Comparison of ENCODE assay signal across 10 cellular contexts in genomic region chr16:89696598-89697128, GRCh38. TPM values are rescaled to one million over a fixed set of nuclear protein-coding genes. Genes with fewer than 3 reads are reported as not detected.
DNase-seq lines count a peak whose midpoint lies in the region; FAIRE-seq and TF ChIP-seq lines count a peak whose summit lies in the region.
"Had no signal": no experiment of that assay in that cellular context is flagged by ENCODE, and none has a peak within 500 bp of the region (broad histone marks: within the 10 kb centered on the region; RNA-seq: fewer than 3 reads in every experiment).

No MANE protein-coding gene starts in this region.

- no peak overlapping the region for H4K91ac ChIP-seq in neuronal stem cell (ENCODE audit: low read depth, low read length, poor library complexity)

- no peak overlapping the region for H3K4me3 Mint-ChIP-seq in activated CD4-positive, alpha-beta T cell treated with anti-CD3 and anti-CD28 coated beads, Interleukin-2, amount 10 ng/mL, durations not matched to agents 7 days and 5 days

- no peak overlapping the region for H2AK5ac ChIP-seq in neuronal stem cell (ENCODE audit: low read depth, low read length)

- no peak overlapping the region for H3K27ac ChIP-seq in neuronal stem cell (replicated peaks; ENCODE audit: low read length)
- H3K27ac ChIP-seq: SK-N-MC, stomach had no signal

- H2BK120ac ChIP-seq in neuronal stem cell (ENCODE audit: low read depth, low read length): no peak overlapping the region

- H3K9me3 Mint-ChIP-seq in activated CD4-positive, alpha-beta T cell treated with anti-CD3 and anti-CD28 coated beads, Interleukin-2, amount 10 ng/mL, durations not matched to agents 7 days and 5 days: no peaks in the 10 kb centered on the region

- H3K27me3 Mint-ChIP-seq in activated CD4-positive, alpha-beta T cell treated with anti-CD3 and anti-CD28 coated beads, Interleukin-2, amount 10 ng/mL, durations not matched to agents 7 days and 5 days: no peaks in the 10 kb centered on the region

- no peak for DNase-seq in activated CD4-positive, alpha-beta T cell treated with anti-CD3 and anti-CD28 coated beads, Interleukin-2, amount 10 ng/mL, durations not matched to agents 7 days and 5 days
- no peak for DNase-seq in activated CD4-positive, alpha-beta T cell treated with anti-CD3 and anti-CD28 coated beads for 4 hours
- peak; percentile 33 for DNase-seq in UCSD-AML1 (lab: John Stamatoyannopoulos, UW; ENCODE audit: unreplicated experiment)
- DNase-seq in neuronal stem cell (ENCODE audit: low spot score): no peak
- no peak for DNase-seq in NCI-H345 treated with DMSO at 0.1 percent for 48 hours (lab: John Stamatoyannopoulos, UW; ENCODE audit: unreplicated experiment)
- DNase-seq in GM12891 (ENCODE audit: insufficient read length, low spot score): no peak
- DNase-seq: ACHN, caudate nucleus, stomach had no signal

- POLR2A ChIA-PET in activated CD4-positive, alpha-beta T cell treated with anti-CD3 and anti-CD28 coated beads, Interleukin-2, amount 10 ng/mL, durations not matched to agents 7 days and 5 days (lab: Charles Lee): no interaction called here

- WGBS in neuronal stem cell (ENCODE audit: extremely low coverage in 2 of 2, insufficient read length in 2 of 2, insufficient replicate concordance in 1 of 2), 2 donors: no CpG with 5 or more reads among the region's 22 CpGs

- no peak overlapping the region for H2BK15ac ChIP-seq in neuronal stem cell (ENCODE audit: low read length)

- H3K9ac ChIP-seq in neuronal stem cell (ENCODE audit: low read depth, low read length, poor library complexity): no peak overlapping the region

- H2AFZ ChIP-seq in neuronal stem cell (ENCODE audit: low read length): no peak overlapping the region

- no peak overlapping the region for H3K4me2 ChIP-seq in neuronal stem cell (ENCODE audit: insufficient read depth, low read length, poor library complexity, severe bottlenecking)

- no peak for FAIRE-seq in GM12891 (lab: Jason Lieb, UNC)

- no peaks in the 10 kb centered on the region for H3K9me3 ChIP-seq in neuronal stem cell (replicated peaks in 1 of 2; ENCODE audit: control insufficient read depth in 2 of 2, insufficient read depth in 1 of 2, low read depth in 1 of 2, low read length in 2 of 2)
- H3K9me3 ChIP-seq: stomach had no signal

- H3K4me1 Mint-ChIP-seq in activated CD4-positive, alpha-beta T cell treated with anti-CD3 and anti-CD28 coated beads, Interleukin-2, amount 10 ng/mL, durations not matched to agents 7 days and 5 days: peaks cover 23% of the 10 kb centered on the region

- no peaks in the 10 kb centered on the region for H3K27me3 ChIP-seq in neuronal stem cell (ENCODE audit: control insufficient read depth in 3 of 3, insufficient read depth in 3 of 3, low read depth in 1 of 3, low read length in 3 of 3)

- H4K8ac ChIP-seq in neuronal stem cell (ENCODE audit: low read depth, low read length): no peak overlapping the region

- CTCF ChIA-PET in activated CD4-positive, alpha-beta T cell treated with anti-CD3 and anti-CD28 coated beads, Interleukin-2, amount 10 ng/mL, durations not matched to agents 7 days and 5 days (lab: Charles Lee): interaction anchor here (0.7 to 2.0 kb wide), 3 partner anchors 9 to 167 kb away, joined by 3 to 5 read pairs (median 4); no protein-coding TSS in a partner anchor

- peak overlapping the region; percentile 57 for H3K18ac ChIP-seq in neuronal stem cell (ENCODE audit: low read length)

- H3K14ac ChIP-seq in neuronal stem cell (ENCODE audit: low read length): no peak overlapping the region

- peak overlapping the region; percentile 13 for H2BK5ac ChIP-seq in neuronal stem cell (ENCODE audit: low read length)

- H3K36me3 Mint-ChIP-seq in activated CD4-positive, alpha-beta T cell treated with anti-CD3 and anti-CD28 coated beads, Interleukin-2, amount 10 ng/mL, durations not matched to agents 7 days and 5 days (ENCODE audit: low read depth): peaks cover 7% of the 10 kb centered on the region

- no peak for TF ChIP-seq POLR2A in GM12891 (IDR thresholded peaks at IDR 0.05; ENCODE audit: low read depth, low read length)

- H3K4me3 ChIP-seq in neuronal stem cell (ENCODE audit: low read length in 2 of 2): no peak overlapping the region
- H3K4me3 ChIP-seq: SK-N-MC, stomach had no signal

- peaks cover 9 to 13% of the 10 kb centered on the region in 2 donors for H3K4me1 ChIP-seq in neuronal stem cell (ENCODE audit: control insufficient read depth in 2 of 2, insufficient read depth in 1 of 2, low read depth in 1 of 2, low read length in 2 of 2)

- H3K4ac ChIP-seq in neuronal stem cell (ENCODE audit: low read length): no peak overlapping the region

- peak overlapping the region; percentile 25 for H3K27ac Mint-ChIP-seq in activated CD4-positive, alpha-beta T cell treated with anti-CD3 and anti-CD28 coated beads, Interleukin-2, amount 10 ng/mL, durations not matched to agents 7 days and 5 days

- peak overlapping the region; percentile 86 for H3K23ac ChIP-seq in neuronal stem cell (ENCODE audit: low read depth, low read length, poor library complexity)

- H3K79me1 ChIP-seq in neuronal stem cell (ENCODE audit: low read depth, low read length): peaks cover 7% of the 10 kb centered on the region

- H2BK12ac ChIP-seq in neuronal stem cell (ENCODE audit: low read length): no peak overlapping the region

- peaks cover 36 to 71% of the 10 kb centered on the region in 2 donors for H3K36me3 ChIP-seq in neuronal stem cell (replicated peaks in 1 of 2; ENCODE audit: control insufficient read depth in 2 of 2, insufficient read depth in 2 of 2, low read length in 2 of 2)

TF ChIP-seq in GM12891, 5 proteins besides CTCF, POLR2A, EP300 and RAD21:
- no peak; the same call in 1 of the 2 replicates for TF ChIP-seq POLR2AphosphoS5 (IDR thresholded peaks at IDR 0.05; ENCODE audit: low read depth, low read length)
- no peak for TF ChIP-seq PAX5 (IDR thresholded peaks at IDR 0.05; ENCODE audit: insufficient read depth, low read length, severe bottlenecking)
- TF ChIP-seq SPI1 (IDR thresholded peaks at IDR 0.05; ENCODE audit: low read depth, low read length): no peak
- TF ChIP-seq POU2F2 (IDR thresholded peaks at IDR 0.05; ENCODE audit: low read depth, low read length): no peak
- TF ChIP-seq TAF1 (IDR thresholded peaks at IDR 0.05; ENCODE audit: low read depth, low read length): no peak

RNA-seq across cellular contexts. Expression of gene SPATA2L, which starts 4.8 kb away (rescaled TPM):
- total RNA-seq in activated CD4-positive, alpha-beta T cell treated with anti-CD3 and anti-CD28 coated beads, Interleukin-2, amount 10 ng/mL, durations not matched to agents 7 days and 5 days: 1 to 10 TPM; 5.3 to 8.0 TPM
- 5.0 TPM for polyA plus RNA-seq in neuronal stem cell (2013, experiment 1 of 2)
- polyA plus RNA-seq in neuronal stem cell (2013, experiment 2 of 2): 5.5 TPM
- polyA plus RNA-seq in GM12891 (2012; ENCODE audit: low read depth, missing spikeins): 4.0 TPM

RNA-seq across cellular contexts. Expression of gene CDK10, which starts 10.2 kb away (rescaled TPM):
- total RNA-seq in activated CD4-positive, alpha-beta T cell treated with anti-CD3 and anti-CD28 coated beads, Interleukin-2, amount 10 ng/mL, durations not matched to agents 7 days and 5 days: 10 to 100 TPM; 83.1 to 96.8 TPM
- 59.5 TPM for polyA plus RNA-seq in neuronal stem cell (2013, experiment 1 of 2)
- polyA plus RNA-seq in neuronal stem cell (2013, experiment 2 of 2): 57.9 TPM
- 28.9 TPM for polyA plus RNA-seq in GM12891 (2012; ENCODE audit: low read depth, missing spikeins)

RNA-seq across cellular contexts. Expression of gene VPS9D1, which starts 24.0 kb away (rescaled TPM):
- 10 to 100 TPM; 10.8 to 13.4 TPM for total RNA-seq in activated CD4-positive, alpha-beta T cell treated with anti-CD3 and anti-CD28 coated beads, Interleukin-2, amount 10 ng/mL, durations not matched to agents 7 days and 5 days
- 5.9 TPM for polyA plus RNA-seq in neuronal stem cell (2013, experiment 1 of 2)
- polyA plus RNA-seq in neuronal stem cell (2013, experiment 2 of 2): 6.0 TPM
- polyA plus RNA-seq in GM12891 (2012; ENCODE audit: low read depth, missing spikeins): 2.4 TPM

RNA-seq across cellular contexts. Expression of gene ZNF276, which starts 24.7 kb away (rescaled TPM):
- total RNA-seq in activated CD4-positive, alpha-beta T cell treated with anti-CD3 and anti-CD28 coated beads, Interleukin-2, amount 10 ng/mL, durations not matched to agents 7 days and 5 days: 10 to 100 TPM; 79.5 to 96.5 TPM
- 7.1 TPM for polyA plus RNA-seq in neuronal stem cell (2013, experiment 1 of 2)
- 7.7 TPM for polyA plus RNA-seq in neuronal stem cell (2013, experiment 2 of 2)
- 15.1 TPM for polyA plus RNA-seq in GM12891 (2012; ENCODE audit: low read depth, missing spikeins)

RNA-seq across cellular contexts. Expression of gene SPATA33, which starts 39.0 kb away (rescaled TPM):
- 10 to 100 TPM; 14.5 to 14.8 TPM for total RNA-seq in activated CD4-positive, alpha-beta T cell treated with anti-CD3 and anti-CD28 coated beads, Interleukin-2, amount 10 ng/mL, durations not matched to agents 7 days and 5 days
- polyA plus RNA-seq in neuronal stem cell (2013, experiment 1 of 2): 28.9 TPM
- polyA plus RNA-seq in neuronal stem cell (2013, experiment 2 of 2): 29.1 TPM
- 4.1 TPM for polyA plus RNA-seq in GM12891 (2012; ENCODE audit: low read depth, missing spikeins)
